Comparison of ENCODE assay signal across 26 cellular contexts in genomic region chr5:131630963-131631350, GRCh38. TPM values are rescaled to one million over a fixed set of nuclear protein-coding genes. Genes with fewer than 3 reads are reported as not detected.
A peak's percentile ranks its signal among the peaks of the same experiment; 100 is the strongest.
DNase-seq lines count a peak whose midpoint lies in the region; ATAC-seq and TF ChIP-seq lines count a peak whose summit lies in the region.
"Had no signal": no experiment of that assay in that cellular context is flagged by ENCODE, and none has a peak within 500 bp of the region (broad histone marks: within the 10 kb centered on the region; RNA-seq: fewer than 3 reads in every experiment).

No MANE protein-coding gene starts in this region.

- DNase-seq in CD4-positive, CD25-positive, alpha-beta regulatory T cell, result no peak
- DNase-seq in hepatocyte (ENCODE audit: low spot score), result no peak
- DNase-seq in right cardiac atrium, result no peak
- no peak for DNase-seq in GDM1 (lab: John Stamatoyannopoulos, UW)
- DNase-seq in MG63, result no peak
- DNase-seq in OCI-M1 (lab: John Stamatoyannopoulos, UW), result no peak
- DNase-seq: activated CD4-positive, alpha-beta T cell treated with anti-CD3 and anti-CD28 coated beads for 4 hours; activated naive CD4-positive, alpha-beta T cell treated with anti-CD3 and anti-CD28 coated beads for 36 hours; activated T-cell treated with anti-CD3 and anti-CD28 coated beads, Interleukin-2, amount 50 U/mL, for 72 hours; aorta; caudate nucleus; CD4-positive, alpha-beta T cell; dermis blood vessel endothelial cell; GOT3; stimulated activated CD4-positive, alpha-beta T cell treated with anti-CD3 and anti-CD28 coated beads, Interleukin-2, amount 100 ng/mL, for 24 hours; T-helper 1 cell had no signal

- H3K4me2 ChIP-seq in Loucy (ENCODE audit: low read depth, low read length, poor library complexity, severe bottlenecking) (peak overlapping the region; percentile 67), hepatocyte (peak overlapping the region; percentile 10)
- H3K4me2 ChIP-seq: neural progenitor cell had no signal

- H3K36me3 Mint-ChIP-seq in CD4-positive, CD25-positive, alpha-beta regulatory T cell, result peaks cover 8% of the 10 kb centered on the region

- no peak for ATAC-seq in CD4-positive, CD25-positive, alpha-beta regulatory T cell (ENCODE audit: low read depth in 2 of 2)
- no peak for ATAC-seq in right cardiac atrium
- ATAC-seq: activated T-cell treated with anti-CD3 and anti-CD28 coated beads, Interleukin-2, amount 50 U/mL, for 72 hours; stimulated activated memory B cell treated with anti-CD40 and anti-IgM and Interleukin-4, amounts not matched to agents 10 μg/mL and 1 μg/mL and 100 μg/mL, for 72 hours had no signal

- H3K9me2 ChIP-seq in Loucy (replicated peaks; ENCODE audit: low read depth, low read length) (no peaks in the 10 kb centered on the region), hepatocyte (replicated peaks; ENCODE audit: insufficient read depth) (no peaks in the 10 kb centered on the region)

- no peaks in the 10 kb centered on the region for H3K9me3 ChIP-seq in CD4-positive, CD25-positive, alpha-beta regulatory T cell (ENCODE audit: control insufficient read depth in 2 of 2, low read length in 2 of 2)
- no peaks in the 10 kb centered on the region for H3K9me3 ChIP-seq in Loucy (ENCODE audit: insufficient read depth, low read depth, low read length)
- no peaks in the 10 kb centered on the region for H3K9me3 ChIP-seq in hepatocyte (ENCODE audit: low read depth)
- H3K9me3 ChIP-seq in right cardiac atrium (ENCODE audit: control insufficient read depth, low read length), result no peaks in the 10 kb centered on the region
- no peaks in the 10 kb centered on the region; the same call in 1 of the 2 replicates for H3K9me3 ChIP-seq in MG63
- H3K9me3 ChIP-seq: SJCRH30, vagina had no signal

- 90% methylated on average over 4 of the region's 4 CpGs for WGBS in hepatocyte (ENCODE audit: low lambda C conversion rate, missing lambda C conversion rate)
- 75% methylated on average over 4 of the region's 4 CpGs for WGBS in right cardiac atrium

- peak overlapping the region; percentile 49 for H3K9ac ChIP-seq in Loucy (ENCODE audit: low read depth, low read length, poor library complexity, severe bottlenecking)
- H3K9ac ChIP-seq: neural progenitor cell had no signal

- peaks cover 5% of the 10 kb centered on the region for H3F3A ChIP-seq in Loucy (ENCODE audit: low read depth)

- H3K9me3 Mint-ChIP-seq in CD4-positive, CD25-positive, alpha-beta regulatory T cell, result no peaks in the 10 kb centered on the region
- H3K9me3 Mint-ChIP-seq: activated naive CD4-positive, alpha-beta T cell treated with anti-CD3 and anti-CD28 coated beads for 36 hours; activated T-cell treated with anti-CD3 and anti-CD28 coated beads, Interleukin-2, amount 50 U/mL, for 72 hours; CD4-positive, alpha-beta T cell; IgD-negative memory B cell had no signal

- intact Hi-C loops in right cardiac atrium (cut with DNase I), result no loop called here

- H2AFZ ChIP-seq in Loucy (ENCODE audit: low read length) (no peak overlapping the region), hepatocyte (no peak overlapping the region)
- H2AFZ ChIP-seq: neural progenitor cell had no signal

- H3K4me3 ChIP-seq in CD4-positive, CD25-positive, alpha-beta regulatory T cell (ENCODE audit: low read depth, low read length), result peak overlapping the region; percentile 51
- H3K4me3 ChIP-seq in Loucy (ENCODE audit: low read length, poor library complexity, severe bottlenecking) (peak overlapping the region; percentile 92), hepatocyte (no peak overlapping the region), right cardiac atrium (ENCODE audit: low read length) (no peak overlapping the region), MG63 (no peak overlapping the region)
- H3K4me3 ChIP-seq: neural progenitor cell, SJCRH30, skin epidermis, vagina had no signal

- H3K4me1 ChIP-seq in CD4-positive, CD25-positive, alpha-beta regulatory T cell (ENCODE audit: control insufficient read depth, insufficient read depth, low read length, poor library complexity, severe bottlenecking), result peaks cover 57% of the 10 kb centered on the region
- H3K4me1 ChIP-seq in Loucy (ENCODE audit: insufficient read depth, low read length, poor library complexity, severe bottlenecking) (peaks cover 50% of the 10 kb centered on the region), hepatocyte (ENCODE audit: insufficient read depth) (peaks cover 15% of the 10 kb centered on the region), right cardiac atrium (ENCODE audit: control insufficient read depth, insufficient read depth, low read length) (peaks cover 4% of the 10 kb centered on the region)

- no peak overlapping the region for H3K27ac Mint-ChIP-seq in CD4-positive, CD25-positive, alpha-beta regulatory T cell
- H3K27ac Mint-ChIP-seq: activated naive CD4-positive, alpha-beta T cell treated with anti-CD3 and anti-CD28 coated beads for 36 hours; activated T-cell treated with anti-CD3 and anti-CD28 coated beads, Interleukin-2, amount 50 U/mL, for 72 hours; CD4-positive, alpha-beta T cell; IgD-negative memory B cell; neural progenitor cell; progenitor cell of endocrine pancreas; stimulated activated memory B cell treated with anti-CD40 and anti-IgM and Interleukin-4, amounts not matched to agents 10 μg/mL and 1 μg/mL and 100 μg/mL, for 72 hours had no signal

- no peaks in the 10 kb centered on the region for H3K27me3 ChIP-seq in CD4-positive, CD25-positive, alpha-beta regulatory T cell (ENCODE audit: control insufficient read depth, insufficient read depth, low read length)
- H3K27me3 ChIP-seq in Loucy (ENCODE audit: insufficient read depth, low read length, poor library complexity, severe bottlenecking), result no peaks in the 10 kb centered on the region
- no peaks in the 10 kb centered on the region for H3K27me3 ChIP-seq in hepatocyte
- H3K27me3 ChIP-seq in right cardiac atrium (ENCODE audit: control insufficient read depth, insufficient read depth), result no peaks in the 10 kb centered on the region
- no peaks in the 10 kb centered on the region for H3K27me3 ChIP-seq in MG63
- H3K27me3 ChIP-seq: neural progenitor cell, SJCRH30, vagina had no signal

- H3K27me3 Mint-ChIP-seq in CD4-positive, CD25-positive, alpha-beta regulatory T cell, result no peaks in the 10 kb centered on the region
- H3K27me3 Mint-ChIP-seq: CD4-positive, alpha-beta T cell; IgD-negative memory B cell; progenitor cell of endocrine pancreas; stimulated activated memory B cell treated with anti-CD40 and anti-IgM and Interleukin-4, amounts not matched to agents 10 μg/mL and 1 μg/mL and 100 μg/mL, for 72 hours had no signal

- H3K27ac ChIP-seq in CD4-positive, CD25-positive, alpha-beta regulatory T cell (ENCODE audit: insufficient read depth, low read length, poor library complexity, severe bottlenecking), result no peak overlapping the region
- peak overlapping the region; percentile 99 for H3K27ac ChIP-seq in VCaP
- H3K27ac ChIP-seq in hepatocyte, result no peak overlapping the region
- H3K27ac ChIP-seq in right cardiac atrium (ENCODE audit: low read length), result no peak overlapping the region
- H3K27ac ChIP-seq: HL-60, neural progenitor cell, SJCRH30, vagina had no signal

- H3K36me3 ChIP-seq in CD4-positive, CD25-positive, alpha-beta regulatory T cell (ENCODE audit: control insufficient read depth, insufficient read depth, low read length), result no peaks in the 10 kb centered on the region
- H3K36me3 ChIP-seq in Loucy (ENCODE audit: insufficient read depth, low read length), result no peaks in the 10 kb centered on the region
- H3K36me3 ChIP-seq in hepatocyte (replicated peaks; ENCODE audit: insufficient read depth, low read depth), result no peaks in the 10 kb centered on the region
- H3K36me3 ChIP-seq in MG63, result peaks cover 6% of the 10 kb centered on the region
- H3K36me3 ChIP-seq: neural progenitor cell, vagina had no signal

- peaks cover 28 to 52% (median 37%) of the 10 kb centered on the region in 4 donors for H3K4me1 Mint-ChIP-seq in CD4-positive, CD25-positive, alpha-beta regulatory T cell

- H4K20me1 ChIP-seq in Loucy (ENCODE audit: insufficient read depth, low read length, poor library complexity, severe bottlenecking) (peaks cover 55% of the 10 kb centered on the region), hepatocyte (ENCODE audit: insufficient read depth, poor library complexity, severe bottlenecking) (no peaks in the 10 kb centered on the region)

- TF ChIP-seq CTCF in Loucy (conservative IDR thresholded peaks at IDR 0.05; ENCODE audit: low read length), result no peak
- no peak for TF ChIP-seq CTCF in VCaP (conservative IDR thresholded peaks at IDR 0.05)
- TF ChIP-seq CTCF in hepatocyte (IDR thresholded peaks at IDR 0.05; ENCODE audit: poor library complexity), result no peak

- H3K79me2 ChIP-seq in Loucy (ENCODE audit: insufficient read depth, low read length) (peaks cover 91% of the 10 kb centered on the region), hepatocyte (peaks cover 79% of the 10 kb centered on the region)

- H3K4me3 Mint-ChIP-seq in CD4-positive, CD25-positive, alpha-beta regulatory T cell, result no peak overlapping the region
- H3K4me3 Mint-ChIP-seq: activated naive CD4-positive, alpha-beta T cell treated with anti-CD3 and anti-CD28 coated beads for 36 hours; activated T-cell treated with anti-CD3 and anti-CD28 coated beads, Interleukin-2, amount 50 U/mL, for 72 hours; CD4-positive, alpha-beta T cell; IgD-negative memory B cell; neural progenitor cell; stimulated activated memory B cell treated with anti-CD40 and anti-IgM and Interleukin-4, amounts not matched to agents 10 μg/mL and 1 μg/mL and 100 μg/mL, for 72 hours had no signal

RNA-seq across cellular contexts. Expression of gene RAPGEF6, which starts 4.1 kb away (rescaled TPM):
- 66.6 TPM for total RNA-seq in CD4-positive, CD25-positive, alpha-beta regulatory T cell
- 10 to 100 TPM; 24.4 to 45.3 (median 32.0) TPM for polyA plus RNA-seq in CD4-positive, CD25-positive, alpha-beta regulatory T cell
- total RNA-seq in hepatocyte (13.3 and 13.7 TPM in 2 replicates), right cardiac atrium (10 to 100 TPM; 12.2 to 16.3 (median 13.4) TPM)
- polyA plus RNA-seq in hepatocyte (4.2 and 4.7 TPM in 2 replicates), right cardiac atrium (2.7 TPM)
- 5.4 and 23.6 TPM in 2 replicates for total RNA-seq in MG63 (2014; rRNA removed; shearing (Covaris generic); ENCODE audit: low replicate concordance)

Comparison
In these comparisons a context has a peak if more than half of its experiments do, and no peak if none do; other contexts are left out.
1. H3K4me3 ChIP-seq: peak in CD4-positive, CD25-positive, alpha-beta regulatory T cell (single experiment) and Loucy (single experiment); none in hepatocyte (single experiment), right cardiac atrium (single experiment) and MG63 (single experiment).